Comparison of ENCODE assay signal across 1 cellular context in genomic region chr22:43128116-43128515, GRCh38.
TF ChIP-seq lines count a peak whose summit lies in the region.

No MANE protein-coding gene starts in this region.

TF ChIP-seq in HepG2, 621 proteins besides CTCF, POLR2A, EP300 and RAD21:
- TF ChIP-seq ZNF83 (CRISPR knock-in tag; IDR thresholded peaks at IDR 0.05; ENCODE audit: borderline replicate concordance) (no peak), ZNF383 (CRISPR knock-in tag; IDR thresholded peaks at IDR 0.05; ENCODE audit: borderline replicate concordance) (no peak), NFKBIZ (CRISPR knock-in tag; IDR thresholded peaks at IDR 0.05) (no peak), SRSF9 (IDR thresholded peaks at IDR 0.05; ENCODE audit: borderline replicate concordance, insufficient read depth, low read depth, low read length, poor library complexity, severe bottlenecking) (no peak), ZSCAN30 (CRISPR knock-in tag; IDR thresholded peaks at IDR 0.05) (no peak), IKZF5 (CRISPR knock-in tag; IDR thresholded peaks at IDR 0.05) (no peak), ZNF232 (CRISPR knock-in tag; IDR thresholded peaks at IDR 0.05; ENCODE audit: borderline replicate concordance) (no peak)
- TF ChIP-seq, protein P1, sequence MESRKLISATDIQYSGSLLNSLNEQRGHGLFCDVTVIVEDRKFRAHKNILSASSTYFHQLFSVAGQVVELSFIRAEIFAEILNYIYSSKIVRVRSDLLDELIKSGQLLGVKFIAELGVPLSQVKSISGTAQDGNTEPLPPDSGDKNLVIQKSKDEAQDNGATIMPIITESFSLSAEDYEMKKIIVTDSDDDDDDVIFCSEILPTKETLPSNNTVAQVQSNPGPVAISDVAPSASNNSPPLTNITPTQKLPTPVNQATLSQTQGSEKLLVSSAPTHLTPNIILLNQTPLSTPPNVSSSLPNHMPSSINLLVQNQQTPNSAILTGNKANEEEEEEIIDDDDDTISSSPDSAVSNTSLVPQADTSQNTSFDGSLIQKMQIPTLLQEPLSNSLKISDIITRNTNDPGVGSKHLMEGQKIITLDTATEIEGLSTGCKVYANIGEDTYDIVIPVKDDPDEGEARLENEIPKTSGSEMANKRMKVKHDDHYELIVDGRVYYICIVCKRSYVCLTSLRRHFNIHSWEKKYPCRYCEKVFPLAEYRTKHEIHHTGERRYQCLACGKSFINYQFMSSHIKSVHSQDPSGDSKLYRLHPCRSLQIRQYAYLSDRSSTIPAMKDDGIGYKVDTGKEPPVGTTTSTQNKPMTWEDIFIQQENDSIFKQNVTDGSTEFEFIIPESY (CRISPR knock-in tag; IDR thresholded peaks at IDR 0.05): peak; percentile 26; the same call in 1 of the 2 replicates
